ENCODE assay signal across 19 cellular contexts in the genomic region with DNA sequence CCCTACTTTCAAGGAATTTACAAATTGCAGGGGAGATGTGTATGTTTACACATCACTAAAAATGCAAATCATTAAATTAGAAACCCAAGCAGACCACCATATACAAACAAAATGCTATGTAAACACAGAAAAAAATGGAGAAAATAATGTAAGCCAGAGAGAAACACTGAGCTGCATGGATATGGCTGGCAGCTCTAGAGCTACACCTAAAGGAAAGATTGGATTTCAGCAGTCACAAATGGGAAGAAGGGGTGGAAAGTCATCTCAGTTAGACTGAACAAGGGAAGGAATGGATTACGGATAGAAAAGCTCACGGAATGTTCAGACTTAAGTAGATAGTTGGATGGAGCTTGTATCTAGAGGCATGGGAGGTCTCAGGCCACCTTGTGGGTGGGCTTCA.
A peak's percentile ranks its signal among the peaks of the same experiment; 100 is the strongest.
DNase-seq lines count a peak whose midpoint lies in the region; ATAC-seq and TF ChIP-seq lines count a peak whose summit lies in the region.
"Had no signal": no experiment of that assay in that cellular context is flagged by ENCODE, and none has a peak within 500 bp of the region (broad histone marks: within the 10 kb centered on the region; RNA-seq: fewer than 3 reads in every experiment).

No MANE protein-coding gene starts in this region.

- H3K14ac ChIP-seq in mesenchymal stem cell (ENCODE audit: low read length in 2 of 2), result no peak overlapping the region

- peak overlapping the region in 2 of 3 donors; percentile 1 to 2 for H3K27ac Mint-ChIP-seq in IgD-negative memory B cell
- H3K27ac Mint-ChIP-seq in activated CD4-positive, alpha-beta T cell treated with anti-CD3 and anti-CD28 coated beads, Interleukin-2, amount 10 ng/mL, durations not matched to agents 7 days and 5 days, result no peak overlapping the region
- H3K27ac Mint-ChIP-seq: activated CD4-positive, alpha-beta memory T cell treated with anti-CD3 and anti-CD28 coated beads, Interleukin-2, amount 10 ng/mL, durations not matched to agents 7 days and 5 days; activated naive CD8-positive, alpha-beta T cell treated with anti-CD3 and anti-CD28 coated beads, Interleukin-2, amount 10 ng/mL, durations not matched to agents 7 days and 5 days; neural progenitor cell had no signal

- POLR2A ChIA-PET in activated CD4-positive, alpha-beta T cell treated with anti-CD3 and anti-CD28 coated beads, Interleukin-2, amount 10 ng/mL, durations not matched to agents 7 days and 5 days (lab: Charles Lee), result no interaction called here

- H4K91ac ChIP-seq in mesenchymal stem cell (ENCODE audit: low read length), result no peak overlapping the region

- WGBS in mesenchymal stem cell, result 76% methylated on average over 2 of the region's 2 CpGs

- H2BK15ac ChIP-seq in mesenchymal stem cell (ENCODE audit: low read depth, poor library complexity, severe bottlenecking), result no peak overlapping the region

- H3K4me1 ChIP-seq in mesenchymal stem cell (ENCODE audit: control insufficient read depth, insufficient read depth, low read depth, low read length), result no peaks in the 10 kb centered on the region
- H3K4me1 ChIP-seq: neural progenitor cell, sigmoid colon had no signal

- no peak overlapping the region for H3K9ac ChIP-seq in mesenchymal stem cell (ENCODE audit: low read length)
- H3K9ac ChIP-seq: neural progenitor cell had no signal

- H3K79me1 ChIP-seq in mesenchymal stem cell (replicated peaks; ENCODE audit: low read length, poor library complexity, severe bottlenecking), result no peaks in the 10 kb centered on the region

- CTCF ChIA-PET in activated CD4-positive, alpha-beta T cell treated with anti-CD3 and anti-CD28 coated beads, Interleukin-2, amount 10 ng/mL, durations not matched to agents 7 days and 5 days (lab: Charles Lee), result no interaction called here

- H3K23ac ChIP-seq in mesenchymal stem cell (ENCODE audit: low read length in 2 of 2), result no peak overlapping the region

- H3K4ac ChIP-seq in mesenchymal stem cell (ENCODE audit: low read depth in 1 of 2, low read length in 2 of 2), result no peak overlapping the region

- DNase-seq in AG10803 (ENCODE audit: low read depth), result peak; percentile 3
- DNase-seq in astrocyte of the cerebellum (ENCODE audit: low read depth), result no peak
- peak; percentile 0 for DNase-seq in mesenchymal stem cell
- no peak for DNase-seq in activated CD4-positive, alpha-beta T cell treated with anti-CD3 and anti-CD28 coated beads, Interleukin-2, amount 10 ng/mL, durations not matched to agents 7 days and 5 days
- DNase-seq in cerebellar cortex (ENCODE audit: low spot score), result no peak
- no peak for DNase-seq in activated CD4-positive, CD25-positive, alpha-beta regulatory T cell (lab: John Stamatoyannopoulos, UW)
- DNase-seq: activated CD4-positive, alpha-beta memory T cell treated with anti-CD3 and anti-CD28 coated beads, Interleukin-2, amount 10 ng/mL, durations not matched to agents 7 days and 5 days; activated naive CD8-positive, alpha-beta T cell treated with anti-CD3 and anti-CD28 coated beads, Interleukin-2, amount 10 ng/mL, durations not matched to agents 7 days and 5 days; activated T-cell treated with anti-CD3 and anti-CD28 coated beads, Interleukin-2, amount 50 U/mL, for 48 hours; DMS 273 treated with DMSO at 0.1 percent for 48 hours; kidney glomerular epithelial cell; NCI-H1930; NCI-H524; sigmoid colon; stimulated activated CD4-positive, alpha-beta T cell treated with anti-CD3 and anti-CD28 coated beads, Interleukin-2, amount 100 ng/mL, for 24 hours had no signal

- in situ Hi-C loops in astrocyte of the cerebellum (cut with HindIII; ENCODE audit: low sequenced_read_pairs), result no loop called here

- H2AK5ac ChIP-seq in mesenchymal stem cell (ENCODE audit: low read length, severe bottlenecking), result no peak overlapping the region

- no peak overlapping the region for H3K4me3 ChIP-seq in AG10803 (ENCODE audit: low read length)
- H3K4me3 ChIP-seq in astrocyte of the cerebellum (ENCODE audit: low read depth, low read length), result no peak overlapping the region
- H3K4me3 ChIP-seq in mesenchymal stem cell (ENCODE audit: insufficient read depth in 1 of 2, low read depth in 1 of 2, low read length in 2 of 2), result no peak overlapping the region
- H3K4me3 ChIP-seq: cardiac muscle cell, neural progenitor cell, sigmoid colon had no signal

- H3K27me3 Mint-ChIP-seq in IgD-negative memory B cell, result peaks cover 1% of the 10 kb centered on the region
- H3K27me3 Mint-ChIP-seq in activated CD4-positive, alpha-beta T cell treated with anti-CD3 and anti-CD28 coated beads, Interleukin-2, amount 10 ng/mL, durations not matched to agents 7 days and 5 days, result peaks cover 3% of the 10 kb centered on the region

- no peak overlapping the region for H2BK12ac ChIP-seq in mesenchymal stem cell (ENCODE audit: low read length in 2 of 2)

- H2AFZ ChIP-seq in mesenchymal stem cell (ENCODE audit: low read depth, low read length), result no peak overlapping the region
- H2AFZ ChIP-seq: neural progenitor cell had no signal

- peaks cover 0 to 2% (median 1%) of the 10 kb centered on the region in 3 donors for H3K9me3 Mint-ChIP-seq in IgD-negative memory B cell
- no peaks in the 10 kb centered on the region for H3K9me3 Mint-ChIP-seq in activated CD4-positive, alpha-beta T cell treated with anti-CD3 and anti-CD28 coated beads, Interleukin-2, amount 10 ng/mL, durations not matched to agents 7 days and 5 days
- H3K9me3 Mint-ChIP-seq: activated CD4-positive, alpha-beta memory T cell treated with anti-CD3 and anti-CD28 coated beads, Interleukin-2, amount 10 ng/mL, durations not matched to agents 7 days and 5 days; neural progenitor cell had no signal

- H3K36me3 ChIP-seq in mesenchymal stem cell (ENCODE audit: control insufficient read depth in 1 of 2, insufficient read depth in 2 of 2, low read depth in 1 of 2, low read length in 2 of 2), result no peaks in the 10 kb centered on the region
- H3K36me3 ChIP-seq: cardiac muscle cell, neural progenitor cell, sigmoid colon had no signal

- no peak overlapping the region for H4K8ac ChIP-seq in mesenchymal stem cell (ENCODE audit: low read length)

- no peak overlapping the region for H3K18ac ChIP-seq in mesenchymal stem cell (ENCODE audit: low read depth in 1 of 2, low read length in 2 of 2)

- H2BK5ac ChIP-seq in mesenchymal stem cell (ENCODE audit: low read depth, low read length, poor library complexity, severe bottlenecking), result no peak overlapping the region

- no peak overlapping the region for H2BK120ac ChIP-seq in mesenchymal stem cell (ENCODE audit: low read depth, low read length)

- no peak overlapping the region for H3K4me3 Mint-ChIP-seq in IgD-negative memory B cell
- no peak overlapping the region for H3K4me3 Mint-ChIP-seq in activated CD4-positive, alpha-beta T cell treated with anti-CD3 and anti-CD28 coated beads, Interleukin-2, amount 10 ng/mL, durations not matched to agents 7 days and 5 days
- H3K4me3 Mint-ChIP-seq: activated CD4-positive, alpha-beta memory T cell treated with anti-CD3 and anti-CD28 coated beads, Interleukin-2, amount 10 ng/mL, durations not matched to agents 7 days and 5 days; activated naive CD8-positive, alpha-beta T cell treated with anti-CD3 and anti-CD28 coated beads, Interleukin-2, amount 10 ng/mL, durations not matched to agents 7 days and 5 days; neural progenitor cell had no signal

- ATAC-seq in HG02610 (IDR thresholded peaks at IDR 0.05; ENCODE audit: unreplicated experiment), result no peak

- no peaks in the 10 kb centered on the region for H3K27me3 ChIP-seq in mesenchymal stem cell (ENCODE audit: control insufficient read depth in 1 of 2, insufficient read depth in 1 of 2, low read length in 2 of 2)
- H3K27me3 ChIP-seq: cardiac muscle cell, neural progenitor cell, sigmoid colon had no signal

- no peaks in the 10 kb centered on the region for H3K9me3 ChIP-seq in mesenchymal stem cell (ENCODE audit: control insufficient read depth, low read length)
- H3K9me3 ChIP-seq: sigmoid colon had no signal

- no peaks in the 10 kb centered on the region for H3K4me1 Mint-ChIP-seq in IgD-negative memory B cell
- no peaks in the 10 kb centered on the region for H3K4me1 Mint-ChIP-seq in activated CD4-positive, alpha-beta T cell treated with anti-CD3 and anti-CD28 coated beads, Interleukin-2, amount 10 ng/mL, durations not matched to agents 7 days and 5 days
- H3K4me1 Mint-ChIP-seq: activated CD4-positive, alpha-beta memory T cell treated with anti-CD3 and anti-CD28 coated beads, Interleukin-2, amount 10 ng/mL, durations not matched to agents 7 days and 5 days; activated naive CD8-positive, alpha-beta T cell treated with anti-CD3 and anti-CD28 coated beads, Interleukin-2, amount 10 ng/mL, durations not matched to agents 7 days and 5 days; neural progenitor cell had no signal

- H3K36me3 Mint-ChIP-seq in IgD-negative memory B cell, result peaks cover 3% of the 10 kb centered on the region
- no peaks in the 10 kb centered on the region for H3K36me3 Mint-ChIP-seq in activated CD4-positive, alpha-beta T cell treated with anti-CD3 and anti-CD28 coated beads, Interleukin-2, amount 10 ng/mL, durations not matched to agents 7 days and 5 days (ENCODE audit: low read depth)
- H3K36me3 Mint-ChIP-seq: activated naive CD8-positive, alpha-beta T cell treated with anti-CD3 and anti-CD28 coated beads, Interleukin-2, amount 10 ng/mL, durations not matched to agents 7 days and 5 days; neural progenitor cell had no signal

- TF ChIP-seq CTCF in AG10803 (conservative IDR thresholded peaks at IDR 0.05; ENCODE audit: low read length), result peak; percentile 44
- peak; percentile 18 for TF ChIP-seq CTCF in astrocyte of the cerebellum (IDR thresholded peaks at IDR 0.05; ENCODE audit: low read depth, low read length, missing control alignments)

- no peak overlapping the region for H3K4me2 ChIP-seq in mesenchymal stem cell (ENCODE audit: low read length, poor library complexity, severe bottlenecking)
- H3K4me2 ChIP-seq: neural progenitor cell had no signal

- H3K27ac ChIP-seq in mesenchymal stem cell (ENCODE audit: low read length, poor library complexity, severe bottlenecking), result no peak overlapping the region
- H3K27ac ChIP-seq: cardiac muscle cell, neural progenitor cell, sigmoid colon had no signal

Comparison
In these comparisons a context has a peak if more than half of its experiments do, and no peak if none do; other contexts are left out.
1. DNase-seq: peak in AG10803 (single experiment) and mesenchymal stem cell (single experiment); none in astrocyte of the cerebellum (single experiment), activated CD4-positive, alpha-beta T cell treated with anti-CD3 and anti-CD28 coated beads, Interleukin-2, amount 10 ng/mL, durations not matched to agents 7 days and 5 days (single experiment), cerebellar cortex (single experiment) and activated CD4-positive, CD25-positive, alpha-beta regulatory T cell (0 of 4).